ENCODE assay signal across 1 cellular context in the genomic region with DNA sequence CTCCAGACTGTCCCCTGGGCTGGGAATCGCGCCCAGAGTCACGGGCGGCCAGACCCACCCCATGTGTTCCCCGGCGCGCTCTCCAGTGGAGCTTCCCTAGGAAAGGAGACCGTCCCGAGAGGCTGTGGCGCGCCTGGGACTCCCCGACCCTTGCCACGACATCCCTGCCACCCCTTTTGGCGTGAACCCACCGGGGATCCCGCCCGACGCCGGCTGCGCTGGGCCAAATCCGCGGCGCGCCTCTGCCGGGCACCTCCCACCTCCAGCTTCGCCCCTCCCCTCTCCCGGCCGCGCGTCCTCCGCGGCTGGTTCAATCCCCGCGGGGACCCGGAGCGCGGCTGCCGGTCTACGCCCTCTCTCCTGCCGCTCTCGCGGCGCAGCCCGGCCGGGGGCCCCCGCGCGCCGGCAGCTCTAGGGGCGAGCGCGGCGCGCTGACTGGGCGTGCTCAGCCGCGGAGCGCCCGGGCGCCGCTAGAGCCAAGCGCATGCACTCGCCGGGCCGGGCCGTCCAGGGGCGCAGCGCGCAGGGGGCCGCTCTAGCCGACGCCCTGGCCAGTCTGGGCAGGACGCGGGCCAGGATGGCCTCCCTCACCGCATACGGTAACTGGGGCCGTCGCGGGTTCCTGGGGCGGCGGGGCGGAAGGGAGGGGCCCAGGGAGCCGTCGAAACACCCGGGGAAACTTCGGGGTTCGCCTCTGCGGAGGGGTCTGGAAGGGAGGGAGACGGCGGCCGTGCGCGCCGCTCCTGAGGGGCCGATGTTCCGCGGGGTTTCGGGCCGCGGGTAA.
TF ChIP-seq lines count a peak whose summit lies in the region.

No MANE protein-coding gene starts in this region.

TF ChIP-seq in GM23338, 12 proteins besides CTCF, POLR2A, EP300 and RAD21 (continued from another document):
- TF ChIP-seq, protein P1, sequence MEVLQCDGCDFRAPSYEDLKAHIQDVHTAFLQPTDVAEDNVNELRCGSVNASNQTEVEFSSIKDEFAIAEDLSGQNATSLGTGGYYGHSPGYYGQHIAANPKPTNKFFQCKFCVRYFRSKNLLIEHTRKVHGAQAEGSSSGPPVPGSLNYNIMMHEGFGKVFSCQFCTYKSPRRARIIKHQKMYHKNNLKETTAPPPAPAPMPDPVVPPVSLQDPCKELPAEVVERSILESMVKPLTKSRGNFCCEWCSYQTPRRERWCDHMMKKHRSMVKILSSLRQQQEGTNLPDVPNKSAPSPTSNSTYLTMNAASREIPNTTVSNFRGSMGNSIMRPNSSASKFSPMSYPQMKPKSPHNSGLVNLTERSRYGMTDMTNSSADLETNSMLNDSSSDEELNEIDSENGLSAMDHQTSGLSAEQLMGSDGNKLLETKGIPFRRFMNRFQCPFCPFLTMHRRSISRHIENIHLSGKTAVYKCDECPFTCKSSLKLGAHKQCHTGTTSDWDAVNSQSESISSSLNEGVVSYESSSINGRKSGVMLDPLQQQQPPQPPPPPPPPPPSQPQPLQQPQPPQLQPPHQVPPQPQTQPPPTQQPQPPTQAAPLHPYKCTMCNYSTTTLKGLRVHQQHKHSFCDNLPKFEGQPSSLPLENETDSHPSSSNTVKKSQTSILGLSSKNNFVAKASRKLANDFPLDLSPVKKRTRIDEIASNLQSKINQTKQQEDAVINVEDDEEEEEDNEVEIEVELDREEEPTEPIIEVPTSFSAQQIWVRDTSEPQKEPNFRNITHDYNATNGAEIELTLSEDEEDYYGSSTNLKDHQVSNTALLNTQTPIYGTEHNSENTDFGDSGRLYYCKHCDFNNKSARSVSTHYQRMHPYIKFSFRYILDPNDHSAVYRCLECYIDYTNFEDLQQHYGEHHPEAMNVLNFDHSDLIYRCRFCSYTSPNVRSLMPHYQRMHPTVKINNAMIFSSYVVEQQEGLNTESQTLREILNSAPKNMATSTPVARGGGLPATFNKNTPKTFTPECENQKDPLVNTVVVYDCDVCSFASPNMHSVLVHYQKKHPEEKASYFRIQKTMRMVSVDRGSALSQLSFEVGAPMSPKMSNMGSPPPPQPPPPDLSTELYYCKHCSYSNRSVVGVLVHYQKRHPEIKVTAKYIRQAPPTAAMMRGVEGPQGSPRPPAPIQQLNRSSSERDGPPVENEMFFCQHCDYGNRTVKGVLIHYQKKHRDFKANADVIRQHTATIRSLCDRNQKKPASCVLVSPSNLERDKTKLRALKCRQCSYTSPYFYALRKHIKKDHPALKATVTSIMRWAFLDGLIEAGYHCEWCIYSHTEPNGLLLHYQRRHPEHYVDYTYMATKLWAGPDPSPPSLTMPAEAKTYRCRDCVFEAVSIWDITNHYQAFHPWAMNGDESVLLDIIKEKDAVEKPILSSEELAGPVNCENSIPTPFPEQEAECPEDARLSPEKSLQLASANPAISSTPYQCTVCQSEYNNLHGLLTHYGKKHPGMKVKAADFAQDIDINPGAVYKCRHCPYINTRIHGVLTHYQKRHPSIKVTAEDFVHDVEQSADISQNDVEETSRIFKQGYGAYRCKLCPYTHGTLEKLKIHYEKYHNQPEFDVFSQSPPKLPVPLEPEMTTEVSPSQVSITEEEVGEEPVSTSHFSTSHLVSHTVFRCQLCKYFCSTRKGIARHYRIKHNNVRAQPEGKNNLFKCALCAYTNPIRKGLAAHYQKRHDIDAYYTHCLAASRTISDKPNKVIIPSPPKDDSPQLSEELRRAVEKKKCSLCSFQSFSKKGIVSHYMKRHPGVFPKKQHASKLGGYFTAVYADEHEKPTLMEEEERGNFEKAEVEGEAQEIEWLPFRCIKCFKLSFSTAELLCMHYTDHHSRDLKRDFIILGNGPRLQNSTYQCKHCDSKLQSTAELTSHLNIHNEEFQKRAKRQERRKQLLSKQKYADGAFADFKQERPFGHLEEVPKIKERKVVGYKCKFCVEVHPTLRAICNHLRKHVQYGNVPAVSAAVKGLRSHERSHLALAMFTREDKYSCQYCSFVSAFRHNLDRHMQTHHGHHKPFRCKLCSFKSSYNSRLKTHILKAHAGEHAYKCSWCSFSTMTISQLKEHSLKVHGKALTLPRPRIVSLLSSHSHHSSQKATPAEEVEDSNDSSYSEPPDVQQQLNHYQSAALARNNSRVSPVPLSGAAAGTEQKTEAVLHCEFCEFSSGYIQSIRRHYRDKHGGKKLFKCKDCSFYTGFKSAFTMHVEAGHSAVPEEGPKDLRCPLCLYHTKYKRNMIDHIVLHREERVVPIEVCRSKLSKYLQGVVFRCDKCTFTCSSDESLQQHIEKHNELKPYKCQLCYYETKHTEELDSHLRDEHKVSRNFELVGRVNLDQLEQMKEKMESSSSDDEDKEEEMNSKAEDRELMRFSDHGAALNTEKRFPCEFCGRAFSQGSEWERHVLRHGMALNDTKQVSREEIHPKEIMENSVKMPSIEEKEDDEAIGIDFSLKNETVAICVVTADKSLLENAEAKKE (CRISPR knock-in tag; IDR thresholded peaks at IDR 0.05): no peak
- TF ChIP-seq JUNB (IDR thresholded peaks at IDR 0.05; ENCODE audit: unreplicated experiment): no peak
- no peak for TF ChIP-seq POLR2AphosphoS5 (IDR thresholded peaks at IDR 0.05; ENCODE audit: low read depth)
- no peak for TF ChIP-seq EZH2phosphoT487 (IDR thresholded peaks at IDR 0.05; ENCODE audit: unreplicated experiment)
- no peak for TF ChIP-seq EZH2 (IDR thresholded peaks at IDR 0.05; ENCODE audit: low read depth, unreplicated experiment)
- TF ChIP-seq CREB1 (CRISPR knock-in tag; IDR thresholded peaks at IDR 0.05; ENCODE audit: low read depth): no peak
